10 cellular contexts compared by ENCODE assay signal in genomic region chr7:47371733-47372368, GRCh38.
DNase-seq lines count a peak whose midpoint lies in the region; ATAC-seq, FAIRE-seq and TF ChIP-seq lines count a peak whose summit lies in the region.
"Had no signal": no experiment of that assay in that cellular context is flagged by ENCODE, and none has a peak within 500 bp of the region (broad histone marks: within the 10 kb centered on the region; RNA-seq: fewer than 3 reads in every experiment).

No MANE protein-coding gene starts in this region.

- no peak overlapping the region for H3K4me3 Mint-ChIP-seq in activated T-helper 2 cell treated with anti-CD3 and anti-CD28 coated beads, Interferon-gamma antibody, Interleukin-2, Interleukin-4, amounts not matched to agents 10 μg/mL and 5 μg/mL and 100 μg/mL, durations not matched to agents 14 hours and 24 hours and 36 hours (ENCODE audit: low read depth)
- no peak overlapping the region for H3K4me3 Mint-ChIP-seq in activated CD4-positive, alpha-beta memory T cell treated with anti-CD3 and anti-CD28 coated beads for 36 hours
- no peak overlapping the region for H3K4me3 Mint-ChIP-seq in CD8-positive, alpha-beta T cell
- H3K4me3 Mint-ChIP-seq: memory B cell had no signal

- no peak overlapping the region for H3K27ac Mint-ChIP-seq in activated T-helper 2 cell treated with anti-CD3 and anti-CD28 coated beads, Interferon-gamma antibody, Interleukin-2, Interleukin-4, amounts not matched to agents 10 μg/mL and 5 μg/mL and 100 μg/mL, durations not matched to agents 14 hours and 24 hours and 36 hours
- H3K27ac Mint-ChIP-seq in activated CD4-positive, alpha-beta memory T cell treated with anti-CD3 and anti-CD28 coated beads for 36 hours, result no peak overlapping the region
- no peak overlapping the region for H3K27ac Mint-ChIP-seq in CD8-positive, alpha-beta T cell
- H3K27ac Mint-ChIP-seq: memory B cell had no signal

- H3K27me3 ChIP-seq in liver (ENCODE audit: control insufficient read depth in 4 of 4, insufficient read depth in 4 of 4, low read length in 3 of 4) (no peaks in the 10 kb centered on the region), HepG2 (ENCODE audit: control insufficient read depth in 1 of 2, insufficient read depth in 2 of 2, low read length in 2 of 2) (no peaks in the 10 kb centered on the region), brain microvascular endothelial cell (replicated peaks) (no peaks in the 10 kb centered on the region), GM23248 (replicated peaks; ENCODE audit: insufficient read depth) (no peaks in the 10 kb centered on the region)
- H3K27me3 ChIP-seq in CD8-positive, alpha-beta T cell (ENCODE audit: insufficient read depth, low read length), result no peaks in the 10 kb centered on the region

- CTCF ChIA-PET in HepG2 (lab: Yijun Ruan, JAX; ENCODE audit: low intra/inter-chr PET ratio, low total read pairs), result no interaction called here
- CTCF ChIA-PET in activated CD4-positive, alpha-beta memory T cell treated with anti-CD3 and anti-CD28 coated beads for 36 hours (lab: Charles Lee), result no interaction called here
- CTCF ChIA-PET in CD8-positive, alpha-beta T cell (lab: Charles Lee), result no interaction called here

- BruUV-seq in HepG2 (replicated peaks; lab: Mats Ljungman, UMichigan), result no TSS peak

- no peak overlapping the region for H3K4me2 ChIP-seq in HepG2 (ENCODE audit: low read depth, low read length)
- no peak overlapping the region for H3K4me2 ChIP-seq in GM23248 (ENCODE audit: unreplicated experiment)

- H3K27ac ChIP-seq in liver (ENCODE audit: low read depth in 1 of 2, low read length in 2 of 2) (peak overlapping the region; percentile 57 to 58), HepG2 (ENCODE audit: extremely low read length, insufficient read depth, low read length) (no peak overlapping the region), brain microvascular endothelial cell (no peak overlapping the region), GM23248 (no peak overlapping the region)
- no peak overlapping the region for H3K27ac ChIP-seq in CD8-positive, alpha-beta T cell (ENCODE audit: low read depth, low read length)

- H3K9ac ChIP-seq in liver (ENCODE audit: low read depth in 1 of 2, low read length in 2 of 2) (no peak overlapping the region), HepG2 (ENCODE audit: insufficient read depth, low read depth, low read length) (no peak overlapping the region), GM23248 (no peak overlapping the region)

- DNase-seq in HepG2 (ENCODE audit: low spot score) (no peak), brain microvascular endothelial cell (peak; percentile 81), left colon (peak; percentile 91 to 93), GM23248 (no peak)
- DNase-seq in activated T-helper 2 cell treated with anti-CD3 and anti-CD28 coated beads, Interferon-gamma antibody, Interleukin-2, Interleukin-4, amounts not matched to agents 10 μg/mL and 5 μg/mL and 100 μg/mL, durations not matched to agents 14 hours and 24 hours and 36 hours (ENCODE audit: low spot score), result no peak
- DNase-seq in activated CD4-positive, alpha-beta memory T cell treated with anti-CD3 and anti-CD28 coated beads for 36 hours, result no peak
- DNase-seq in CD8-positive, alpha-beta T cell, result no peak
- DNase-seq: activated CD8-positive, alpha-beta memory T cell treated with anti-CD3 and anti-CD28 coated beads, Interleukin-2, amount 50 U/mL, for 4 hours had no signal

- ATAC-seq in HepG2 (no peak), left colon (peak; percentile 87)
- no peak for ATAC-seq in CD8-positive, alpha-beta T cell

- TF ChIP-seq RAD21 in liver (IDR thresholded peaks at IDR 0.05), result no peak
- TF ChIP-seq RAD21 in HepG2 (CRISPR knock-in tag; IDR thresholded peaks at IDR 0.05), result no peak

- TF ChIP-seq CTCF in liver (IDR thresholded peaks at IDR 0.05; ENCODE audit: low read depth, low read length, missing input control), result no peak
- no peak for TF ChIP-seq CTCF in HepG2 (CRISPR knock-in tag; IDR thresholded peaks at IDR 0.05)
- no peak for TF ChIP-seq CTCF in brain microvascular endothelial cell (IDR thresholded peaks at IDR 0.05; ENCODE audit: low read depth, low read length, missing control alignments)
- TF ChIP-seq CTCF in CD8-positive, alpha-beta T cell (IDR thresholded peaks at IDR 0.05), result no peak

- peaks cover 4% of the 10 kb centered on the region for H3K27me3 Mint-ChIP-seq in activated T-helper 2 cell treated with anti-CD3 and anti-CD28 coated beads, Interferon-gamma antibody, Interleukin-2, Interleukin-4, amounts not matched to agents 10 μg/mL and 5 μg/mL and 100 μg/mL, durations not matched to agents 14 hours and 24 hours and 36 hours (ENCODE audit: low read depth)
- H3K27me3 Mint-ChIP-seq in activated CD4-positive, alpha-beta memory T cell treated with anti-CD3 and anti-CD28 coated beads for 36 hours, result peaks cover 2% of the 10 kb centered on the region
- H3K27me3 Mint-ChIP-seq in CD8-positive, alpha-beta T cell (ENCODE audit: low read depth), result peaks cover 4% of the 10 kb centered on the region
- H3K27me3 Mint-ChIP-seq: memory B cell had no signal

- POLR2A ChIA-PET in HepG2 (lab: Yijun Ruan, JAX), result no interaction called here
- POLR2A ChIA-PET in activated CD4-positive, alpha-beta memory T cell treated with anti-CD3 and anti-CD28 coated beads for 36 hours (lab: Charles Lee), result no interaction called here
- POLR2A ChIA-PET in CD8-positive, alpha-beta T cell (lab: Charles Lee), result no interaction called here

- H3F3A ChIP-seq in GM23248 (ENCODE audit: insufficient read depth), result peaks cover 33% of the 10 kb centered on the region

- no peaks in the 10 kb centered on the region for H3K4me1 Mint-ChIP-seq in activated T-helper 2 cell treated with anti-CD3 and anti-CD28 coated beads, Interferon-gamma antibody, Interleukin-2, Interleukin-4, amounts not matched to agents 10 μg/mL and 5 μg/mL and 100 μg/mL, durations not matched to agents 14 hours and 24 hours and 36 hours (ENCODE audit: low read depth)
- H3K4me1 Mint-ChIP-seq in activated CD4-positive, alpha-beta memory T cell treated with anti-CD3 and anti-CD28 coated beads for 36 hours (ENCODE audit: low read depth), result no peaks in the 10 kb centered on the region
- no peaks in the 10 kb centered on the region for H3K4me1 Mint-ChIP-seq in CD8-positive, alpha-beta T cell (ENCODE audit: low read depth)

- H2AFZ ChIP-seq in HepG2 (ENCODE audit: low read length) (no peak overlapping the region), GM23248 (no peak overlapping the region)

- H3K79me2 ChIP-seq in HepG2 (ENCODE audit: insufficient read depth, low read length), result peaks cover 8% of the 10 kb centered on the region
- no peaks in the 10 kb centered on the region; the same call in 1 of the 2 replicates for H3K79me2 ChIP-seq in GM23248 (ENCODE audit: insufficient read depth)

- peaks cover 20 to 38% (median 22%) of the 10 kb centered on the region in 4 donors for H3K36me3 ChIP-seq in liver (ENCODE audit: control insufficient read depth in 4 of 4, insufficient read depth in 3 of 4, low read depth in 1 of 4, low read length in 3 of 4)
- peaks cover 32 to 72% of the 10 kb centered on the region in 2 experiments for H3K36me3 ChIP-seq in HepG2 (replicated peaks in 1 of 2; ENCODE audit: control insufficient read depth in 1 of 2, insufficient read depth in 2 of 2, low read length in 2 of 2)
- H3K36me3 ChIP-seq in brain microvascular endothelial cell (replicated peaks), result peaks cover 18% of the 10 kb centered on the region
- H3K36me3 ChIP-seq in GM23248 (ENCODE audit: low read depth), result no peaks in the 10 kb centered on the region
- no peaks in the 10 kb centered on the region for H3K36me3 ChIP-seq in CD8-positive, alpha-beta T cell (ENCODE audit: insufficient read depth, low read length)

- no peak for FAIRE-seq in HepG2 (lab: Jason Lieb, UNC)

- H4K20me1 ChIP-seq in HepG2 (ENCODE audit: insufficient read depth, low read length) (peaks cover 64% of the 10 kb centered on the region), GM23248 (ENCODE audit: insufficient read depth) (peaks cover 11% of the 10 kb centered on the region; the same call in 1 of the 2 replicates)

- H3K36me3 Mint-ChIP-seq in activated T-helper 2 cell treated with anti-CD3 and anti-CD28 coated beads, Interferon-gamma antibody, Interleukin-2, Interleukin-4, amounts not matched to agents 10 μg/mL and 5 μg/mL and 100 μg/mL, durations not matched to agents 14 hours and 24 hours and 36 hours (ENCODE audit: low read depth), result no peaks in the 10 kb centered on the region
- H3K36me3 Mint-ChIP-seq in activated CD4-positive, alpha-beta memory T cell treated with anti-CD3 and anti-CD28 coated beads for 36 hours, result no peaks in the 10 kb centered on the region
- no peaks in the 10 kb centered on the region for H3K36me3 Mint-ChIP-seq in CD8-positive, alpha-beta T cell

- H3K9me3 ChIP-seq in liver (ENCODE audit: control insufficient read depth in 4 of 4, low read length in 3 of 4) (no peaks in the 10 kb centered on the region), HepG2 (ENCODE audit: low read length) (no peaks in the 10 kb centered on the region), GM23248 (ENCODE audit: low read depth) (no peaks in the 10 kb centered on the region)
- H3K9me3 ChIP-seq in CD8-positive, alpha-beta T cell (ENCODE audit: low read length), result no peaks in the 10 kb centered on the region

- no peaks in the 10 kb centered on the region for H3K9me2 ChIP-seq in GM23248 (ENCODE audit: insufficient read depth)

- intact Hi-C loops in HepG2 (cut with micrococcal nuclease; ENCODE audit: unreplicated experiment), result no loop called here
- intact Hi-C loops in left colon (cut with DNase I, micrococcal nuclease), result no loop called here
- intact Hi-C loops in activated T-helper 2 cell treated with anti-CD3 and anti-CD28 coated beads, Interferon-gamma antibody, Interleukin-2, Interleukin-4, amounts not matched to agents 10 μg/mL and 5 μg/mL and 100 μg/mL, durations not matched to agents 14 hours and 24 hours and 36 hours (cut with micrococcal nuclease), result no loop called here
- intact Hi-C loops in activated CD4-positive, alpha-beta memory T cell treated with anti-CD3 and anti-CD28 coated beads for 36 hours (cut with micrococcal nuclease), result no loop called here
- intact Hi-C loops in CD8-positive, alpha-beta T cell (cut with DNase I, micrococcal nuclease), result no loop called here

- H3K4me3 ChIP-seq in liver (ENCODE audit: low read depth in 1 of 3, low read length in 3 of 3) (no peak overlapping the region), HepG2 (replicated peaks in 1 of 3; ENCODE audit: insufficient read depth in 1 of 3, low read depth in 2 of 3, low read length in 3 of 3) (no peak overlapping the region), brain microvascular endothelial cell (ENCODE audit: low read depth, low read length) (no peak overlapping the region), GM23248 (no peak overlapping the region)
- no peak overlapping the region for H3K4me3 ChIP-seq in CD8-positive, alpha-beta T cell (ENCODE audit: low read depth, low read length)

- TF ChIP-seq EP300 in HepG2 (IDR thresholded peaks at IDR 0.05; ENCODE audit: low read depth in 2 of 2, low read length in 2 of 2) (no peak), HepG2 (CRISPR knock-in tag; IDR thresholded peaks at IDR 0.05; ENCODE audit: borderline replicate concordance) (no peak)

- TF ChIP-seq POLR2A in HepG2 (IDR thresholded peaks at IDR 0.05; ENCODE audit: insufficient read depth in 1 of 2, low read depth in 2 of 2, low read length in 2 of 2), result no peak

- in situ Hi-C loops in HepG2 (cut with HindIII; ENCODE audit: extremely low pct_ligation_motif_present, low pct_unique_long_range_greater_than_20kb), result no loop called here
- in situ Hi-C loops in brain microvascular endothelial cell (cut with HindIII; ENCODE audit: low pct_ligation_motif_present, low sequenced_read_pairs), result no loop called here
- in situ Hi-C loops in GM23248 (cut with MboI), result no loop called here

- WGBS in liver, result 18% methylated on average over 10 of the region's 10 CpGs
- 87% methylated on average over 10 of the region's 10 CpGs for WGBS in HepG2 (ENCODE audit: low lambda C conversion rate)
- WGBS in GM23248 (ENCODE audit: low coverage in 1 of 2, low lambda C conversion rate in 2 of 2, missing lambda C conversion rate in 2 of 2), 2 experiments, result 78 to 83% methylated on average over 10 of the region's 10 CpGs

- H3K4me1 ChIP-seq in liver (ENCODE audit: control insufficient read depth in 4 of 4, insufficient read depth in 4 of 4, low read length in 3 of 4) (peaks cover 3 to 45% (median 23%) of the 10 kb centered on the region in 4 donors), HepG2 (ENCODE audit: insufficient read depth, low read length) (no peaks in the 10 kb centered on the region), GM23248 (ENCODE audit: insufficient read depth) (peaks cover 19% of the 10 kb centered on the region)
- no peaks in the 10 kb centered on the region for H3K4me1 ChIP-seq in CD8-positive, alpha-beta T cell (ENCODE audit: insufficient read depth, low read length)

- no peaks in the 10 kb centered on the region for H3K9me3 Mint-ChIP-seq in activated T-helper 2 cell treated with anti-CD3 and anti-CD28 coated beads, Interferon-gamma antibody, Interleukin-2, Interleukin-4, amounts not matched to agents 10 μg/mL and 5 μg/mL and 100 μg/mL, durations not matched to agents 14 hours and 24 hours and 36 hours
- no peaks in the 10 kb centered on the region for H3K9me3 Mint-ChIP-seq in activated CD4-positive, alpha-beta memory T cell treated with anti-CD3 and anti-CD28 coated beads for 36 hours
- H3K9me3 Mint-ChIP-seq in CD8-positive, alpha-beta T cell, result no peaks in the 10 kb centered on the region
- H3K9me3 Mint-ChIP-seq: memory B cell had no signal

Comparison
In these comparisons a context has a peak if more than half of its experiments do, and no peak if none do; other contexts are left out.
1. H3K27ac ChIP-seq: peak in liver (2 of 2); none in HepG2 (single experiment), brain microvascular endothelial cell (single experiment), GM23248 (single experiment) and CD8-positive, alpha-beta T cell (single experiment).
2. DNase-seq: peak in brain microvascular endothelial cell (single experiment) and left colon (2 of 2); none in HepG2 (single experiment), GM23248 (single experiment), activated T-helper 2 cell treated with anti-CD3 and anti-CD28 coated beads, Interferon-gamma antibody, Interleukin-2, Interleukin-4, amounts not matched to agents 10 μg/mL and 5 μg/mL and 100 μg/mL, durations not matched to agents 14 hours and 24 hours and 36 hours (single experiment), activated CD4-positive, alpha-beta memory T cell treated with anti-CD3 and anti-CD28 coated beads for 36 hours (single experiment) and CD8-positive, alpha-beta T cell (0 of 7).